18 cellular contexts compared by ENCODE assay signal in genomic region chr4:27514711-27515110, GRCh38.
A peak's percentile ranks its signal among the peaks of the same experiment; 100 is the strongest.
DNase-seq lines count a peak whose midpoint lies in the region; ATAC-seq and TF ChIP-seq lines count a peak whose summit lies in the region.
"Had no signal": no experiment of that assay in that cellular context is flagged by ENCODE, and none has a peak within 500 bp of the region (broad histone marks: within the 10 kb centered on the region; RNA-seq: fewer than 3 reads in every experiment).

No MANE protein-coding gene starts in this region.

- H4K91ac ChIP-seq in neuronal stem cell (ENCODE audit: low read depth, low read length, poor library complexity): no peak overlapping the region

- H3F3A ChIP-seq in PC-3 (ENCODE audit: low read length, unreplicated experiment): no peaks in the 10 kb centered on the region

- DNase-seq in ELR (ENCODE audit: low read depth) (peak; percentile 61), PC-3 (peak; percentile 48), astrocyte of the hippocampus (ENCODE audit: low read depth, low spot score) (peak; percentile 53), neuronal stem cell (ENCODE audit: low spot score) (no peak), AG08395 (ENCODE audit: low spot score) (no peak)
- no peak for DNase-seq in activated effector memory CD4-positive, alpha-beta T cell treated with anti-CD3 and anti-CD28 coated beads, Interleukin-2, amount 50 U/mL, for 16 hours
- no peak for DNase-seq in effector CD8-positive, alpha-beta T cell (lab: John Stamatoyannopoulos, UW)
- DNase-seq: BE2C; CD4-positive, alpha-beta memory T cell; COR-L47; DMS153; DMS79 treated with DMSO at 0.1 percent for 48 hours; GF-D8; HCEC 1CT; HFFc6; IMR-90 had no signal

- H3K23ac ChIP-seq in neuronal stem cell (ENCODE audit: low read depth, low read length, poor library complexity): no peak overlapping the region

- H3K4me3 ChIP-seq in PC-3 (ENCODE audit: low read length) (no peak overlapping the region), neuronal stem cell (ENCODE audit: low read length in 2 of 2) (no peak overlapping the region)

- CTCF ChIA-PET in PC-3 (lab: Charles Lee): no interaction called here

- H2BK5ac ChIP-seq in neuronal stem cell (ENCODE audit: low read length): no peak overlapping the region

- H3K27me3 ChIP-seq in PC-3 (ENCODE audit: low read length) (no peaks in the 10 kb centered on the region), neuronal stem cell (ENCODE audit: control insufficient read depth in 3 of 3, insufficient read depth in 3 of 3, low read depth in 1 of 3, low read length in 3 of 3) (no peaks in the 10 kb centered on the region)
- H3K27me3 ChIP-seq: BE2C had no signal

- H3K9me2 ChIP-seq in PC-3 (replicated peaks; ENCODE audit: low read length): no peaks in the 10 kb centered on the region

- intact Hi-C loops in PC-3 (cut with micrococcal nuclease): no loop called here

- POLR2A ChIA-PET in PC-3 (lab: Charles Lee; ENCODE audit: unreplicated experiment): no interaction called here

- no peaks in the 10 kb centered on the region for H3K79me1 ChIP-seq in neuronal stem cell (ENCODE audit: low read depth, low read length)

- H3K27ac ChIP-seq in PC-3 (ENCODE audit: low read length): no peak overlapping the region
- no peak overlapping the region for H3K27ac ChIP-seq in neuronal stem cell (replicated peaks; ENCODE audit: low read length)
- H3K27ac ChIP-seq: C4-2B, HL-60 had no signal

- BruUV-seq in PC-3 (replicated peaks; lab: Mats Ljungman, UMichigan): no TSS peak

- H3K4me2 ChIP-seq in PC-3 (ENCODE audit: low read length): no peak overlapping the region
- H3K4me2 ChIP-seq in neuronal stem cell (ENCODE audit: insufficient read depth, low read length, poor library complexity, severe bottlenecking): no peak overlapping the region

- H3K4me1 ChIP-seq in PC-3 (ENCODE audit: insufficient read depth, low read length) (no peaks in the 10 kb centered on the region), neuronal stem cell (ENCODE audit: control insufficient read depth in 2 of 2, insufficient read depth in 1 of 2, low read depth in 1 of 2, low read length in 2 of 2) (peaks cover 0 to 1% of the 10 kb centered on the region in 2 donors)
- H3K4me1 ChIP-seq: BE2C had no signal

- H2BK120ac ChIP-seq in neuronal stem cell (ENCODE audit: low read depth, low read length): no peak overlapping the region

- no peak overlapping the region for H3K18ac ChIP-seq in neuronal stem cell (ENCODE audit: low read length)

- no peak overlapping the region for H3K9ac ChIP-seq in PC-3 (ENCODE audit: low read length)
- no peak overlapping the region for H3K9ac ChIP-seq in neuronal stem cell (ENCODE audit: low read depth, low read length, poor library complexity)

- H3K14ac ChIP-seq in neuronal stem cell (ENCODE audit: low read length): no peak overlapping the region

- H2AFZ ChIP-seq in PC-3 (ENCODE audit: low read length) (no peak overlapping the region), neuronal stem cell (ENCODE audit: low read length) (peak overlapping the region; percentile 52)

- no CpG with 5 or more reads among the region's 2 CpGs for WGBS in neuronal stem cell (ENCODE audit: extremely low coverage in 2 of 2, insufficient read length in 2 of 2, insufficient replicate concordance in 1 of 2), 2 donors

- no peak overlapping the region for H3K4ac ChIP-seq in neuronal stem cell (ENCODE audit: low read length)

- H3K9me3 ChIP-seq in PC-3 (ENCODE audit: low read length) (no peaks in the 10 kb centered on the region), neuronal stem cell (replicated peaks in 1 of 2; ENCODE audit: control insufficient read depth in 2 of 2, insufficient read depth in 1 of 2, low read depth in 1 of 2, low read length in 2 of 2) (no peaks in the 10 kb centered on the region)
- H3K9me3 ChIP-seq: BE2C had no signal

- no peak for TF ChIP-seq CTCF in PC-3 (conservative IDR thresholded peaks at IDR 0.05; ENCODE audit: low read depth, low read length)

- H4K8ac ChIP-seq in neuronal stem cell (ENCODE audit: low read depth, low read length): no peak overlapping the region

- no peaks in the 10 kb centered on the region for H4K20me1 ChIP-seq in PC-3 (ENCODE audit: low read length)

- no peaks in the 10 kb centered on the region for H3K79me2 ChIP-seq in PC-3 (ENCODE audit: low read length)

- H3K36me3 ChIP-seq in PC-3 (ENCODE audit: low read depth, low read length) (no peaks in the 10 kb centered on the region), neuronal stem cell (replicated peaks in 1 of 2; ENCODE audit: control insufficient read depth in 2 of 2, insufficient read depth in 2 of 2, low read length in 2 of 2) (no peaks in the 10 kb centered on the region)
- H3K36me3 ChIP-seq: BE2C had no signal

- no peak overlapping the region for H2BK15ac ChIP-seq in neuronal stem cell (ENCODE audit: low read length)

- H2AK5ac ChIP-seq in neuronal stem cell (ENCODE audit: low read depth, low read length): no peak overlapping the region

- no peak for ATAC-seq in PC-3

- H2BK12ac ChIP-seq in neuronal stem cell (ENCODE audit: low read length): no peak overlapping the region

Comparison
In these comparisons a context has a peak if more than half of its experiments do, and no peak if none do; other contexts are left out.
1. DNase-seq: peak in ELR (single experiment), PC-3 (single experiment) and astrocyte of the hippocampus (single experiment); none in neuronal stem cell (single experiment), activated effector memory CD4-positive, alpha-beta T cell treated with anti-CD3 and anti-CD28 coated beads, Interleukin-2, amount 50 U/mL, for 16 hours (single experiment), effector CD8-positive, alpha-beta T cell (single experiment) and AG08395 (single experiment).